Comparison of ENCODE assay signal across 24 cellular contexts in the genomic region with DNA sequence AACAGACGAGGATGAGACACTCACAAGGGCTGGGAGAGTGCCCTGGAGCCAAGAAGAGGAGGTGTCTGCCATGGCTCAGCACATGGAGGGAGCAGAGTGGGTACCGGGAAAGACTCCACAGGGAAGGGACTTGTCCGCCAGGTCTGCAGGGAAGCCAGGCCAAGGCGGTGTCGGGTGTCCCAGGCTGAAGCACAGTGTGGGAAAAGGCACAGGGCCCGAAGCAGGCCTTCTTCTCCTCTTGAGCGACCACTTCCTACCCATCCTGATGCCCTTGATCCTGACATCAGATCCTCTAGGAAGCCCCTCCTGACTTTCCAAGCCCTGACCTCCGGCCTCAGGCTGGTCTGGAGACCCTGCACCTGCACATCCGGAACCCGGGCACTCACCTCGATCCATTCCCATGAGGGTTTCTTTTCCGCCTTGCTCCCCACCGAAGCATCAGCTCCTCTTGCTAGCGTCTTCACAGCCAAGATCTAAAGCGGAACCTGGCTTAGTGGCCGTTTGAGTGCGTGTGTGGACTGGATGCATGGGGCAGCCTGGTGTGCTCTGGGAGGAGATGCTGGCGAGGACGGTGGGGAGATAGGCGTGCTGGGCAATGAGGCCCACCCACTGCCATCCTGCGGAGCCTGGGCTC. TPM values are rescaled to one million over a fixed set of nuclear protein-coding genes. Genes with fewer than 3 reads are reported as not detected.
A peak's percentile ranks its signal among the peaks of the same experiment; 100 is the strongest.
DNase-seq lines count a peak whose midpoint lies in the region; FAIRE-seq and TF ChIP-seq lines count a peak whose summit lies in the region.
"Had no signal": no experiment of that assay in that cellular context is flagged by ENCODE, and none has a peak within 500 bp of the region (broad histone marks: within the 10 kb centered on the region; RNA-seq: fewer than 3 reads in every experiment).

No MANE protein-coding gene starts in this region.

- DNase-seq in activated effector memory CD4-positive, alpha-beta T cell treated with anti-CD3 and anti-CD28 coated beads, Interleukin-2, amount 50 U/mL, for 16 hours, result peak; percentile 46
- DNase-seq in activated effector memory CD4-positive, alpha-beta T cell treated with Interleukin-2 at 50 U/mL for 16 hours, result no peak
- DNase-seq in endothelial cell (ENCODE audit: low spot score), result no peak
- DNase-seq in ovary, result peak in 3 of 5 donors; percentile 18 to 33 (median 20)
- DNase-seq in transverse colon, result peak; percentile 6
- no peak for DNase-seq in superior temporal gyrus (ENCODE audit: extremely low spot score)
- DNase-seq in SIG-M5 treated with dmso at 0.1 percent for 504 hours (lab: John Stamatoyannopoulos, UW; ENCODE audit: unreplicated experiment), result no peak
- no peak for DNase-seq in GM19239 (ENCODE audit: insufficient read length, low spot score)
- DNase-seq: ACHN; brain microvascular endothelial cell; NCI-H2081 treated with DMSO at 0.1 percent for 48 hours; NCI-H446 treated with DMSO at 0.1 percent for 48 hours; PC-9; SIG-M5; small intestine; stimulated activated naive CD4-positive, alpha-beta T cell treated with Interleukin-2 at 50 U/mL for 16 hours had no signal

- H3K9me3 Mint-ChIP-seq in endothelial cell (ENCODE audit: unreplicated experiment), result no peaks in the 10 kb centered on the region
- H3K9me3 Mint-ChIP-seq: mesothelial cell of epicardium; naive thymus-derived CD8-positive, alpha-beta T cell had no signal

- H3K36me3 ChIP-seq in ovary (no peaks in the 10 kb centered on the region), transverse colon (no peaks in the 10 kb centered on the region)
- H3K36me3 ChIP-seq: BLaER1, brain microvascular endothelial cell had no signal

- H3K36me3 Mint-ChIP-seq in endothelial cell (ENCODE audit: low read depth, unreplicated experiment), result no peaks in the 10 kb centered on the region
- H3K36me3 Mint-ChIP-seq: mesothelial cell of epicardium; naive thymus-derived CD8-positive, alpha-beta T cell; type B pancreatic cell had no signal

- no peak overlapping the region for H3K4me3 Mint-ChIP-seq in endothelial cell (ENCODE audit: unreplicated experiment)
- H3K4me3 Mint-ChIP-seq: mesothelial cell of epicardium; naive thymus-derived CD8-positive, alpha-beta T cell; type B pancreatic cell had no signal

- FAIRE-seq in GM19239 (lab: Jason Lieb, UNC), result no peak
- FAIRE-seq: H54, small intestine had no signal

- TF ChIP-seq CTCF in endothelial cell (IDR thresholded peaks at IDR 0.05; ENCODE audit: unreplicated experiment) (no peak), ovary (IDR thresholded peaks at IDR 0.05) (no peak), transverse colon (IDR thresholded peaks at IDR 0.05) (no peak)

- peaks cover 9% of the 10 kb centered on the region for H3K27me3 Mint-ChIP-seq in endothelial cell (ENCODE audit: unreplicated experiment)
- H3K27me3 Mint-ChIP-seq: type B pancreatic cell had no signal

- peak overlapping the region; percentile 22 for H3K27ac Mint-ChIP-seq in endothelial cell (ENCODE audit: unreplicated experiment)
- H3K27ac Mint-ChIP-seq: mesothelial cell of epicardium, type B pancreatic cell had no signal

- H3K27ac ChIP-seq in ovary (no peak overlapping the region), transverse colon (no peak overlapping the region)
- H3K27ac ChIP-seq: BLaER1, brain microvascular endothelial cell, PC-9 had no signal

- intact Hi-C loops in ovary (cut with DNase I), result loop anchor here in 2 of 4 donors (5.0 to 10.0 kb wide), 2 partner anchors 89 to 92 kb away; no protein-coding TSS in a partner anchor
- intact Hi-C loops in transverse colon (cut with DNase I; ENCODE audit: low total_unique reads), result no loop called here

- peaks cover 2% of the 10 kb centered on the region for H3K4me1 ChIP-seq in ovary (ENCODE audit: insufficient read depth)
- H3K4me1 ChIP-seq in transverse colon, result peaks cover 0 to 9% (median 0%) of the 10 kb centered on the region in 4 donors
- H3K4me1 ChIP-seq: BLaER1 had no signal

- H3K27me3 ChIP-seq in ovary, result no peaks in the 10 kb centered on the region
- no peaks in the 10 kb centered on the region for H3K27me3 ChIP-seq in transverse colon
- H3K27me3 ChIP-seq: BLaER1, brain microvascular endothelial cell had no signal

- peaks cover 12% of the 10 kb centered on the region for H3K4me1 Mint-ChIP-seq in endothelial cell (ENCODE audit: unreplicated experiment)

- TF ChIP-seq EP300 in ovary (IDR thresholded peaks at IDR 0.05), result no peak
- TF ChIP-seq EP300 in transverse colon (IDR thresholded peaks at IDR 0.05; ENCODE audit: low read depth), result no peak

- H3K9me3 ChIP-seq in ovary (no peaks in the 10 kb centered on the region), transverse colon (no peaks in the 10 kb centered on the region)
- H3K9me3 ChIP-seq: BLaER1 had no signal

- 91 to 95% (median 92%) methylated on average over 21 of the region's 21 CpGs for WGBS in ovary, 3 donors
- 76 to 91% methylated on average over 3 to 21 of the region's 21 CpGs for WGBS in transverse colon (ENCODE audit: low coverage in 1 of 2), 2 donors

- in situ Hi-C loops in transverse colon (cut with MboI; ENCODE audit: low pct_ligation_motif_present in 1 of 4, low pct_unique_long_range_greater_than_20kb in 1 of 4, low sequenced_read_pairs in 3 of 4), result no loop called here

- no peak for TF ChIP-seq POLR2A in ovary (IDR thresholded peaks at IDR 0.05)
- TF ChIP-seq POLR2A in transverse colon (IDR thresholded peaks at IDR 0.05), result no peak

- H3K4me3 ChIP-seq in ovary, result no peak overlapping the region
- H3K4me3 ChIP-seq in transverse colon, result no peak overlapping the region
- H3K4me3 ChIP-seq: BLaER1, PC-9 had no signal

RNA-seq across cellular contexts. Expression of a gene that starts 8.5 kb away (rescaled TPM):
- total RNA-seq in endothelial cell (ENCODE audit: unreplicated experiment) (not detected), ovary (1 to 10 TPM in 1 of 7 donors, not detected in 6; 1.5 TPM), transverse colon (not detected)
- polyA plus RNA-seq in ovary, result under 1 TPM in 1 of 2 donors, not detected in 1; 0.02 TPM
- total RNA-seq: Daoy; M059J; naive thymus-derived CD8-positive, alpha-beta T cell; PC-9 had no signal
- polyA plus RNA-seq: naive thymus-derived CD8-positive, alpha-beta T cell had no signal

RNA-seq across cellular contexts. Expression of a gene that starts 33.8 kb away (rescaled TPM):
- not detected for total RNA-seq in endothelial cell (ENCODE audit: unreplicated experiment)
- 1 to 10 TPM in 1 of 7 donors, not detected in 6; 1.7 TPM for total RNA-seq in ovary
- polyA plus RNA-seq in ovary, result not detected
- total RNA-seq in transverse colon, result not detected
- total RNA-seq: Daoy; left colon; M059J; mesothelial cell of epicardium; naive thymus-derived CD8-positive, alpha-beta T cell had no signal
- polyA plus RNA-seq: naive thymus-derived CD8-positive, alpha-beta T cell; small intestine had no signal

Comparison
In these comparisons a context has a peak if more than half of its experiments do, and no peak if none do; other contexts are left out.
1. DNase-seq: peak in activated effector memory CD4-positive, alpha-beta T cell treated with anti-CD3 and anti-CD28 coated beads, Interleukin-2, amount 50 U/mL, for 16 hours (single experiment), ovary (3 of 5) and transverse colon (single experiment); none in activated effector memory CD4-positive, alpha-beta T cell treated with Interleukin-2 at 50 U/mL for 16 hours (single experiment), endothelial cell (single experiment), superior temporal gyrus (single experiment), SIG-M5 treated with dmso at 0.1 percent for 504 hours (single experiment) and GM19239 (single experiment).